27 cellular contexts compared by ENCODE assay signal in genomic region chr1:16927256-16927655, GRCh38. TPM values are rescaled to one million over a fixed set of nuclear protein-coding genes. Genes with fewer than 3 reads are reported as not detected.
DNase-seq lines count a peak whose midpoint lies in the region; ATAC-seq, FAIRE-seq and TF ChIP-seq lines count a peak whose summit lies in the region.
"Had no signal": no experiment of that assay in that cellular context is flagged by ENCODE, and none has a peak within 500 bp of the region (broad histone marks: within the 10 kb centered on the region; RNA-seq: fewer than 3 reads in every experiment).

No MANE protein-coding gene starts in this region.

- H2BK15ac ChIP-seq in H9 (ENCODE audit: low read depth, low read length), result no peak overlapping the region

- no peaks in the 10 kb centered on the region for H3K79me1 ChIP-seq in H9 (ENCODE audit: insufficient read depth, low read depth, low read length, poor library complexity, severe bottlenecking)

- no peaks in the 10 kb centered on the region for H3K23me2 ChIP-seq in H9 (ENCODE audit: insufficient read length, low read depth, low read length, poor library complexity, severe bottlenecking)

- H4K91ac ChIP-seq in H9 (ENCODE audit: insufficient read length, low read depth, low read length), result no peak overlapping the region

- H3T11ph ChIP-seq in H9 (ENCODE audit: low read length), result no peak overlapping the region

- no peak overlapping the region for H3K56ac ChIP-seq in H9 (ENCODE audit: insufficient read length, low read depth, low read length)

- H3K14ac ChIP-seq in H9 (ENCODE audit: insufficient read depth, low read length), result 0 out of 2 replicates have a peak overlapping the region, but pooled peaks have one; percentile 19

- H3K4me3 ChIP-seq in BLaER1, result no peak overlapping the region
- H3K4me3 ChIP-seq in mesodermal cell (ENCODE audit: extremely low read depth, insufficient read depth, low read length, poor library complexity, severe bottlenecking), result no peak overlapping the region
- H3K4me3 ChIP-seq: dorsolateral prefrontal cortex, PC-9, thoracic aorta had no signal

- H2BK12ac ChIP-seq in H9 (ENCODE audit: insufficient read length, low read depth, low read length), result no peak overlapping the region

- H3K27ac Mint-ChIP-seq in H9, result peak overlapping the region; percentile 11 to 74 (median 60); a peak in 5 of 7 replicates
- peak overlapping the region; percentile 36 for H3K27ac Mint-ChIP-seq in central memory CD8-positive, alpha-beta T cell (ENCODE audit: low read depth)
- H3K27ac Mint-ChIP-seq: stimulated activated memory B cell treated with anti-CD40 and anti-IgM and Interleukin-4, amounts not matched to agents 10 μg/mL and 1 μg/mL and 100 μg/mL, for 72 hours had no signal

- peaks cover 23 to 41% of the 10 kb centered on the region in 2 experiments for H3K4me1 Mint-ChIP-seq in H9
- H3K4me1 Mint-ChIP-seq in central memory CD8-positive, alpha-beta T cell, result peaks cover 48% of the 10 kb centered on the region

- ATAC-seq in central memory CD8-positive, alpha-beta T cell (replicated peaks; ENCODE audit: extremely low read depth, poor library complexity, severe bottlenecking), result no peak
- ATAC-seq in HG03469 (IDR thresholded peaks at IDR 0.05; ENCODE audit: unreplicated experiment) (no peak), HG03045 (IDR thresholded peaks at IDR 0.05; ENCODE audit: unreplicated experiment) (no peak)
- ATAC-seq: stimulated activated memory B cell treated with anti-CD40 and anti-IgM and Interleukin-4, amounts not matched to agents 10 μg/mL and 1 μg/mL and 100 μg/mL, for 72 hours had no signal

- no peaks in the 10 kb centered on the region for H3K27me3 Mint-ChIP-seq in H9 (ENCODE audit: low read depth)
- no peaks in the 10 kb centered on the region for H3K27me3 Mint-ChIP-seq in central memory CD8-positive, alpha-beta T cell
- H3K27me3 Mint-ChIP-seq: stimulated activated memory B cell treated with anti-CD40 and anti-IgM and Interleukin-4, amounts not matched to agents 10 μg/mL and 1 μg/mL and 100 μg/mL, for 72 hours had no signal

- no peak overlapping the region for H2AFZ ChIP-seq in H9 (ENCODE audit: low read length)
- H2AFZ ChIP-seq: PC-9 had no signal

- no peak overlapping the region for H2BK5ac ChIP-seq in H9 (ENCODE audit: insufficient read length, low read length)

- H4K5ac ChIP-seq in H9 (ENCODE audit: insufficient read length, low read depth, low read length), result no peak overlapping the region

- no peak overlapping the region for H3K4ac ChIP-seq in H9 (ENCODE audit: low read depth, low read length)

- peaks cover 6% of the 10 kb centered on the region; the same call in 1 of the 2 replicates for H3K79me2 ChIP-seq in H9 (ENCODE audit: insufficient read depth, low read length)

- H3K27me3 ChIP-seq in BLaER1, result no peaks in the 10 kb centered on the region
- H3K27me3 ChIP-seq in H9 (ENCODE audit: insufficient read depth, low read length), result no peaks in the 10 kb centered on the region
- H3K27me3 ChIP-seq: dorsolateral prefrontal cortex had no signal

- H2BK20ac ChIP-seq in H9 (ENCODE audit: low read depth, low read length, poor library complexity, severe bottlenecking), result no peak overlapping the region

- TF ChIP-seq CTCF in H9 (conservative IDR thresholded peaks at IDR 0.05), result no peak

- H3K9ac ChIP-seq in BLaER1, result no peak overlapping the region
- H3K9ac ChIP-seq in H9 (ENCODE audit: extremely low read depth, insufficient read length, low read length), result no peak overlapping the region

- H2BK120ac ChIP-seq in H9 (ENCODE audit: low read depth, low read length, poor library complexity, severe bottlenecking), result no peak overlapping the region

- no peaks in the 10 kb centered on the region for H3K9me3 Mint-ChIP-seq in H9
- H3K9me3 Mint-ChIP-seq in central memory CD8-positive, alpha-beta T cell, result no peaks in the 10 kb centered on the region
- H3K9me3 Mint-ChIP-seq: stimulated activated memory B cell treated with anti-CD40 and anti-IgM and Interleukin-4, amounts not matched to agents 10 μg/mL and 1 μg/mL and 100 μg/mL, for 72 hours had no signal

- peaks cover 12 to 24% (median 15%) of the 10 kb centered on the region in 3 experiments for H3K36me3 Mint-ChIP-seq in H9 (ENCODE audit: insufficient read depth in 1 of 3, low read depth in 3 of 3)
- peaks cover 5% of the 10 kb centered on the region for H3K36me3 Mint-ChIP-seq in central memory CD8-positive, alpha-beta T cell (ENCODE audit: insufficient read depth)

- no peak overlapping the region for H2AK5ac ChIP-seq in H9 (ENCODE audit: insufficient read length, low read length)

- FAIRE-seq in GM12892 (lab: Jason Lieb, UNC), result no peak
- FAIRE-seq: G401.6, GM18507, H54, islet of Langerhans, small intestine had no signal

- peak overlapping the region; percentile 39 for H3K18ac ChIP-seq in H9 (ENCODE audit: insufficient read length, low read depth, low read length)

- H4K20me1 ChIP-seq in BLaER1 (peaks cover 50% of the 10 kb centered on the region), H9 (ENCODE audit: control insufficient read depth, insufficient read depth, insufficient read length) (no peaks in the 10 kb centered on the region)

- DNase-seq in H9 (no peak), HCEC 1CT (no peak), GM12892 (ENCODE audit: insufficient read length) (no peak)
- DNase-seq in central memory CD8-positive, alpha-beta T cell (ENCODE audit: low spot score in 2 of 2), result no peak
- DNase-seq: activated CD4-positive, alpha-beta T cell treated with anti-CD3 and anti-CD28 coated beads, Interleukin-2, amount 50 U/mL, for 4 hours; amniotic stem cell; central memory CD4-positive, alpha-beta T cell; DMS 273 treated with DMSO at 0.1 percent for 48 hours; foreskin fibroblast; NCI-H2029; PC-9; small intestine; stimulated activated CD4-positive, alpha-beta T cell treated with anti-CD3 and anti-CD28 coated beads, Interleukin-2, amount 100 ng/mL, for 24 hours had no signal

- H3K4me2 ChIP-seq in BLaER1, result peak overlapping the region; percentile 49; the same call in 1 of the 2 replicates
- H3K4me2 ChIP-seq in H9 (ENCODE audit: insufficient read depth, insufficient read length, low read length), result no peak overlapping the region
- H3K4me2 ChIP-seq: PC-9 had no signal

- TF ChIP-seq POLR2A in GM12892 (IDR thresholded peaks at IDR 0.05; ENCODE audit: low read depth, low read length), result no peak

- no peak overlapping the region for H3K23ac ChIP-seq in H9 (ENCODE audit: insufficient read length, low read depth, low read length)

- whole genome bisulfite sequencing in H9 (ENCODE audit: extremely low coverage, insufficient read length, low lambda C conversion rate), result no CpG with 5 or more reads among the region's 14 CpGs
- WGBS in mesodermal cell (ENCODE audit: insufficient coverage in 2 of 2), 2 experiments, result 84 to 90% methylated on average over 14 of the region's 14 CpGs

- H3K4me1 ChIP-seq in BLaER1, result peaks cover 57% of the 10 kb centered on the region
- H3K4me1 ChIP-seq in H9 (ENCODE audit: insufficient read depth, low read length), result no peaks in the 10 kb centered on the region
- H3K4me1 ChIP-seq in mesodermal cell (ENCODE audit: control insufficient read depth, insufficient read depth, low read length, poor library complexity, severe bottlenecking), result peaks cover 8% of the 10 kb centered on the region

- H3K4me3 Mint-ChIP-seq in H9, result no peak overlapping the region; a peak in 1 of 5 replicates
- no peak overlapping the region for H3K4me3 Mint-ChIP-seq in central memory CD8-positive, alpha-beta T cell
- H3K4me3 Mint-ChIP-seq: stimulated activated memory B cell treated with anti-CD40 and anti-IgM and Interleukin-4, amounts not matched to agents 10 μg/mL and 1 μg/mL and 100 μg/mL, for 72 hours had no signal

- H3K27ac ChIP-seq in BLaER1, result no peak overlapping the region
- no peak overlapping the region for H3K27ac ChIP-seq in H9 (ENCODE audit: insufficient read length, low read depth, low read length)
- peak overlapping the region; percentile 57 for H3K27ac ChIP-seq in mesodermal cell (ENCODE audit: low read depth, low read length, severe bottlenecking)
- H3K27ac ChIP-seq: PC-9, thoracic aorta, VCaP had no signal

- H3K36me3 ChIP-seq in BLaER1 (no peaks in the 10 kb centered on the region), mesodermal cell (ENCODE audit: control insufficient read depth, insufficient read depth, low read length) (no peaks in the 10 kb centered on the region)

- no peaks in the 10 kb centered on the region for H3K9me3 ChIP-seq in BLaER1
- no peaks in the 10 kb centered on the region for H3K9me3 ChIP-seq in H9 (ENCODE audit: control insufficient read depth, low read depth, low read length)
- no peaks in the 10 kb centered on the region for H3K9me3 ChIP-seq in mesodermal cell (ENCODE audit: control insufficient read depth, low read length)
- H3K9me3 ChIP-seq: thoracic aorta had no signal

- H4K8ac ChIP-seq in H9 (replicated peaks; ENCODE audit: insufficient read length, low read depth, low read length), result no peak overlapping the region

RNA-seq across cellular contexts. Expression of gene CROCC, which starts 5.5 kb away (rescaled TPM):
- total RNA-seq in H9 (2021), result 40.2 and 40.7 TPM in 2 replicates
- 16.8 TPM for polyA plus RNA-seq in mesodermal cell (2013, experiment 1 of 2)
- 14.4 TPM for polyA plus RNA-seq in mesodermal cell (2013, experiment 2 of 2)
- 3.1 TPM for polyA plus RNA-seq in GM12892 (2012; ENCODE audit: missing spikeins)

RNA-seq across cellular contexts. Expression of gene RNU1-2, which starts 31.5 kb away (rescaled TPM):
- 1,874 and 2,051 TPM in 2 replicates for total RNA-seq in H9 (2021)
- polyA plus RNA-seq in mesodermal cell (2013, experiment 1 of 2), result 6,211 TPM
- 13,330 TPM for polyA plus RNA-seq in mesodermal cell (2013, experiment 2 of 2)
- 139 TPM for polyA plus RNA-seq in GM12892 (2012; ENCODE audit: missing spikeins)
- total RNA-seq: LHCN-M2 had no signal
- polyA plus RNA-seq: small intestine had no signal

RNA-seq across cellular contexts. Expression of gene MFAP2, which starts 53.2 kb away (rescaled TPM):
- total RNA-seq in H9 (2021), result 146 and 152 TPM in 2 replicates
- 238 TPM for polyA plus RNA-seq in mesodermal cell (2013, experiment 1 of 2)
- polyA plus RNA-seq in mesodermal cell (2013, experiment 2 of 2), result 182 TPM
- polyA plus RNA-seq in GM12892 (2012; ENCODE audit: missing spikeins), result not detected
- total RNA-seq: T-helper 2 cell treated with Interferon-gamma antibody and Interleukin-4, amounts not matched to agents 100 ng/mL and 5 ng/mL, for 36 hours had no signal
